ENCODE assay signal across 20 cellular contexts in the genomic region with DNA sequence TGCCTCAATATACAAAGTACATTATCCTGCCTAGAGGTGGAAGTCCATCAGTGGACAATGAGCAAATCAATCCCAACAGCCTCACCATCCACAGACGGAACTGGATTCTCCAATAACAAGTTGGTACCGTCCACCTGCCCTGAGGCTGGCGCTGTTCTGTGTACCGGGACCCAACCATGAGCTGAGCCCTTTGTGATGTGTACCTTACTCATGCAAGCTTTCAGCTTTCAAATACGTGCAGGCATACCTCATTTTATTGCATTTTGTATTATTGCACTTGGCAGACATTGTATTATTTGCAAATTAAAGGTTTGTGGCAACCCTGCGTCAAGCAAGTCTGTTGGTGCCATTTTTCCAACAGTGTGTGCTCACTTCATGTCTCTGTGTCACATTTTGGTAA.
DNase-seq lines count a peak whose midpoint lies in the region; ATAC-seq and TF ChIP-seq lines count a peak whose summit lies in the region.
"Had no signal": no experiment of that assay in that cellular context is flagged by ENCODE, and none has a peak within 500 bp of the region (broad histone marks: within the 10 kb centered on the region; RNA-seq: fewer than 3 reads in every experiment).

No MANE protein-coding gene starts in this region.

- H3K9me3 ChIP-seq in colonic mucosa: no peaks in the 10 kb centered on the region
- peaks cover 0 to 2% of the 10 kb centered on the region in 2 donors for H3K9me3 ChIP-seq in neuronal stem cell (replicated peaks in 1 of 2; ENCODE audit: control insufficient read depth in 2 of 2, insufficient read depth in 1 of 2, low read depth in 1 of 2, low read length in 2 of 2)
- H3K9me3 ChIP-seq in transverse colon: no peaks in the 10 kb centered on the region
- no peaks in the 10 kb centered on the region for H3K9me3 ChIP-seq in tibial nerve
- H3K9me3 ChIP-seq: BE2C had no signal

- no CpG with 5 or more reads among the region's 6 CpGs for WGBS in neuronal stem cell (ENCODE audit: extremely low coverage in 2 of 2, insufficient read length in 2 of 2, insufficient replicate concordance in 1 of 2), 2 donors
- 29 to 67% methylated on average over 3 to 6 of the region's 6 CpGs for WGBS in transverse colon (ENCODE audit: low coverage in 1 of 2), 2 donors
- 89 to 91% methylated on average over 6 of the region's 6 CpGs for WGBS in tibial nerve, 2 donors

- H2BK12ac ChIP-seq in neuronal stem cell (ENCODE audit: low read length): no peak overlapping the region

- no peak overlapping the region for H2AK5ac ChIP-seq in neuronal stem cell (ENCODE audit: low read depth, low read length)

- H3K14ac ChIP-seq in neuronal stem cell (ENCODE audit: low read length): peak overlapping the region; percentile 38

- ATAC-seq in left colon: peak; percentile 72
- ATAC-seq in activated CD4-positive, CD25-positive, alpha-beta regulatory T cell treated with anti-CD3 and anti-CD28 coated beads, Interleukin-2, amount 50 U/mL, for 24 hours: no peak

- no peak overlapping the region for H4K8ac ChIP-seq in neuronal stem cell (ENCODE audit: low read depth, low read length)

- TF ChIP-seq EP300 in transverse colon (IDR thresholded peaks at IDR 0.05; ENCODE audit: low read depth) (no peak), tibial nerve (IDR thresholded peaks at IDR 0.05) (no peak)

- no peaks in the 10 kb centered on the region for H3K79me1 ChIP-seq in neuronal stem cell (ENCODE audit: low read depth, low read length)

- H3K4me2 ChIP-seq in neuronal stem cell (ENCODE audit: insufficient read depth, low read length, poor library complexity, severe bottlenecking): no peak overlapping the region
- H3K4me2 ChIP-seq: BLaER1 had no signal

- H3K27me3 ChIP-seq in colonic mucosa (no peaks in the 10 kb centered on the region), neuronal stem cell (ENCODE audit: control insufficient read depth in 3 of 3, insufficient read depth in 3 of 3, low read depth in 1 of 3, low read length in 3 of 3) (no peaks in the 10 kb centered on the region), transverse colon (no peaks in the 10 kb centered on the region), tibial nerve (no peaks in the 10 kb centered on the region)
- H3K27me3 ChIP-seq: BE2C, BLaER1 had no signal

- H2BK5ac ChIP-seq in neuronal stem cell (ENCODE audit: low read length): no peak overlapping the region

- in situ Hi-C loops in transverse colon (cut with MboI; ENCODE audit: low pct_ligation_motif_present in 1 of 4, low pct_unique_long_range_greater_than_20kb in 1 of 4, low sequenced_read_pairs in 3 of 4): no loop called here

- H3K18ac ChIP-seq in neuronal stem cell (ENCODE audit: low read length): no peak overlapping the region

- H3K4me1 ChIP-seq in colonic mucosa (no peaks in the 10 kb centered on the region), neuronal stem cell (ENCODE audit: control insufficient read depth in 2 of 2, insufficient read depth in 1 of 2, low read depth in 1 of 2, low read length in 2 of 2) (no peaks in the 10 kb centered on the region), transverse colon (peaks cover 0 to 19% (median 7%) of the 10 kb centered on the region in 4 donors), tibial nerve (no peaks in the 10 kb centered on the region)
- H3K4me1 ChIP-seq: BLaER1 had no signal

- H3K27ac ChIP-seq in colonic mucosa (peak overlapping the region; percentile 11), neuronal stem cell (replicated peaks; ENCODE audit: low read length) (no peak overlapping the region), transverse colon (peak overlapping the region; percentile 17 to 52 (median 34)), tibial nerve (no peak overlapping the region)
- H3K27ac ChIP-seq: BLaER1 had no signal

- H3K36me3 ChIP-seq in colonic mucosa (no peaks in the 10 kb centered on the region), neuronal stem cell (replicated peaks in 1 of 2; ENCODE audit: control insufficient read depth in 2 of 2, insufficient read depth in 2 of 2, low read length in 2 of 2) (no peaks in the 10 kb centered on the region), transverse colon (no peaks in the 10 kb centered on the region), tibial nerve (no peaks in the 10 kb centered on the region)
- H3K36me3 ChIP-seq: BE2C, BLaER1 had no signal

- no peak overlapping the region for H4K91ac ChIP-seq in neuronal stem cell (ENCODE audit: low read depth, low read length, poor library complexity)

- intact Hi-C loops in colonic mucosa (cut with DNase I) (no loop called here), left colon (cut with DNase I, micrococcal nuclease) (no loop called here), transverse colon (cut with DNase I; ENCODE audit: low total_unique reads) (no loop called here)

- TF ChIP-seq CTCF in colonic mucosa (IDR thresholded peaks at IDR 0.05): no peak
- no peak for TF ChIP-seq CTCF in transverse colon (IDR thresholded peaks at IDR 0.05)
- no peak for TF ChIP-seq CTCF in tibial nerve (IDR thresholded peaks at IDR 0.05)

- no peak for TF ChIP-seq POLR2A in transverse colon (IDR thresholded peaks at IDR 0.05)
- TF ChIP-seq POLR2A in tibial nerve (IDR thresholded peaks at IDR 0.05): no peak

- no peak overlapping the region for H3K4ac ChIP-seq in neuronal stem cell (ENCODE audit: low read length)

- peak; percentile 48 for DNase-seq in colonic mucosa
- peak; percentile 38 to 63 for DNase-seq in left colon
- no peak for DNase-seq in neuronal stem cell (ENCODE audit: low spot score)
- DNase-seq in transverse colon: peak; percentile 50
- DNase-seq in DMS153 treated with DMSO at 0.1 percent for 48 hours (lab: John Stamatoyannopoulos, UW; ENCODE audit: unreplicated experiment): no peak
- DNase-seq in tibial nerve (ENCODE audit: low spot score in 2 of 2): no peak
- DNase-seq: 8988T; ACHN; BE2C; C1 segment of cervical spinal cord; CD4-positive, alpha-beta memory T cell; CD4-positive, CD25-positive, alpha-beta regulatory T cell; CD8-positive, alpha-beta memory T cell; COR-L47; DMS 273 treated with DMSO at 0.1 percent for 48 hours; DMS153; DMS79 treated with DMSO at 0.1 percent for 48 hours; GF-D8 had no signal

- H3K23ac ChIP-seq in neuronal stem cell (ENCODE audit: low read depth, low read length, poor library complexity): no peak overlapping the region

- H3K4me3 ChIP-seq in colonic mucosa (no peak overlapping the region), neuronal stem cell (ENCODE audit: low read length in 2 of 2) (no peak overlapping the region), transverse colon (no peak overlapping the region), tibial nerve (no peak overlapping the region)
- H3K4me3 ChIP-seq: BLaER1 had no signal

- H3K9ac ChIP-seq in colonic mucosa (ENCODE audit: low read depth in 2 of 2, low read length in 2 of 2) (no peak overlapping the region), neuronal stem cell (ENCODE audit: low read depth, low read length, poor library complexity) (no peak overlapping the region)
- H3K9ac ChIP-seq: BLaER1 had no signal

- H2BK15ac ChIP-seq in neuronal stem cell (ENCODE audit: low read length): no peak overlapping the region

- H2AFZ ChIP-seq in neuronal stem cell (ENCODE audit: low read length): no peak overlapping the region

- no peak overlapping the region for H2BK120ac ChIP-seq in neuronal stem cell (ENCODE audit: low read depth, low read length)

Comparison
In these comparisons a context has a peak if more than half of its experiments do, and no peak if none do; other contexts are left out.
1. DNase-seq: peak in colonic mucosa (single experiment), left colon (2 of 2) and transverse colon (single experiment); none in neuronal stem cell (single experiment), DMS153 treated with DMSO at 0.1 percent for 48 hours (single experiment) and tibial nerve (0 of 2).
2. H3K27ac ChIP-seq: peak in colonic mucosa (single experiment) and transverse colon (4 of 4); none in neuronal stem cell (single experiment) and tibial nerve (0 of 4).